ENCODE assay signal across 17 cellular contexts in genomic region chr1:59541161-59541560, GRCh38.
DNase-seq lines count a peak whose midpoint lies in the region; ATAC-seq and TF ChIP-seq lines count a peak whose summit lies in the region.
"Had no signal": no experiment of that assay in that cellular context is flagged by ENCODE, and none has a peak within 500 bp of the region (broad histone marks: within the 10 kb centered on the region; RNA-seq: fewer than 3 reads in every experiment).

No MANE protein-coding gene starts in this region.

- H3K27me3 ChIP-seq in body of pancreas: no peaks in the 10 kb centered on the region
- H3K27me3 ChIP-seq in psoas muscle (ENCODE audit: insufficient read depth in 3 of 3, low read length in 2 of 3): no peaks in the 10 kb centered on the region
- no peaks in the 10 kb centered on the region for H3K27me3 ChIP-seq in Caco-2 (replicated peaks; ENCODE audit: control insufficient read depth, insufficient read depth, low read length)
- H3K27me3 ChIP-seq: Peyer's patch had no signal

- ATAC-seq in body of pancreas (no peak), psoas muscle (no peak)

- H3K36me3 ChIP-seq in body of pancreas (replicated peaks in 1 of 2; ENCODE audit: insufficient read depth in 1 of 2, low read depth in 2 of 2) (no peaks in the 10 kb centered on the region), psoas muscle (ENCODE audit: insufficient read depth in 1 of 2, low read depth in 1 of 2) (no peaks in the 10 kb centered on the region), Caco-2 (ENCODE audit: control insufficient read depth, insufficient read depth, low read length) (no peaks in the 10 kb centered on the region)
- H3K36me3 ChIP-seq: Peyer's patch had no signal

- intact Hi-C loops in body of pancreas (cut with DNase I): no loop called here
- intact Hi-C loops in psoas muscle (cut with DNase I): loop anchor here in 1 of 2 donors (10.0 kb wide), 1 partner anchor 54 kb away; no protein-coding TSS in a partner anchor
- intact Hi-C loops in Caco-2 (cut with micrococcal nuclease; ENCODE audit: unreplicated experiment): no loop called here

- H3K4me3 Mint-ChIP-seq in Caco-2 (ENCODE audit: unreplicated experiment): no peak overlapping the region
- H3K4me3 Mint-ChIP-seq: CD14-positive monocyte had no signal

- peak; percentile 26 for DNase-seq in DMS 273 (lab: John Stamatoyannopoulos, UW; ENCODE audit: unreplicated experiment)
- no peak for DNase-seq in DMS 273 treated with DMSO at 0.1 percent for 48 hours (lab: John Stamatoyannopoulos, UW)
- DNase-seq in NCI-H2029 (lab: John Stamatoyannopoulos, UW): peak; percentile 33
- no peak for DNase-seq in body of pancreas
- no peak for DNase-seq in psoas muscle
- no peak for DNase-seq in SIG-M5 treated with dmso at 0.1 percent for 504 hours (lab: John Stamatoyannopoulos, UW; ENCODE audit: unreplicated experiment)
- DNase-seq in Caco-2: no peak
- DNase-seq in GM19238 (ENCODE audit: insufficient read length, low spot score): no peak
- DNase-seq: GDM1; NCI-H1436; NCI-H1930; NCI-H2227 treated with DMSO at 0.1 percent for 48 hours; NCI-H526 treated with DMSO at 0.1 percent for 48 hours; NK-92 treated with Interleukin-12 subunit alpha and Interleukin-12 subunit beta, amount 100 ng/mL, for 24 hours; Peyer's patch had no signal

- H3K4me3 ChIP-seq in body of pancreas (no peak overlapping the region), psoas muscle (no peak overlapping the region), Caco-2 (ENCODE audit: low read depth, low read length) (no peak overlapping the region)
- H3K4me3 ChIP-seq: Peyer's patch had no signal

- no peak overlapping the region for H3K27ac Mint-ChIP-seq in Caco-2 (ENCODE audit: unreplicated experiment)
- H3K27ac Mint-ChIP-seq: CD14-positive monocyte had no signal

- 95 to 97% methylated on average over 2 of the region's 2 CpGs for WGBS in body of pancreas, 2 donors
- WGBS in psoas muscle, 3 donors: 36 to 62% (median 54%) methylated on average over 2 of the region's 2 CpGs

- H3K27ac ChIP-seq in body of pancreas (peak overlapping the region in 3 of 4 donors; percentile 77 to 83 (median 82)), psoas muscle (peak overlapping the region; percentile 64)
- H3K27ac ChIP-seq: 22Rv1, Peyer's patch had no signal

- H3K27me3 Mint-ChIP-seq in Caco-2 (ENCODE audit: insufficient read depth, unreplicated experiment): no peaks in the 10 kb centered on the region

- TF ChIP-seq CTCF in body of pancreas (IDR thresholded peaks at IDR 0.05) (no peak), psoas muscle (IDR thresholded peaks at IDR 0.05) (no peak), Caco-2 (IDR thresholded peaks at IDR 0.05; ENCODE audit: insufficient read depth in 1 of 2, low read depth in 1 of 2, low read length in 1 of 2, severe bottlenecking in 1 of 2, unreplicated experiment in 1 of 2) (no peak)

- no peak for TF ChIP-seq POLR2A in body of pancreas (IDR thresholded peaks at IDR 0.05)

- H3K4me1 Mint-ChIP-seq in Caco-2 (ENCODE audit: low read depth, unreplicated experiment): no peaks in the 10 kb centered on the region

- CTCF ChIA-PET in Caco-2 (lab: Charles Lee): no interaction called here

- POLR2A ChIA-PET in Caco-2 (lab: Charles Lee): no interaction called here

- no peaks in the 10 kb centered on the region for H3K9me3 Mint-ChIP-seq in Caco-2 (ENCODE audit: unreplicated experiment)

- H3K9me3 ChIP-seq in body of pancreas (no peaks in the 10 kb centered on the region), psoas muscle (no peaks in the 10 kb centered on the region), Caco-2 (no peaks in the 10 kb centered on the region)
- H3K9me3 ChIP-seq: Peyer's patch had no signal

- H3K36me3 Mint-ChIP-seq in Caco-2 (ENCODE audit: insufficient read depth, unreplicated experiment): no peaks in the 10 kb centered on the region
- H3K36me3 Mint-ChIP-seq: CD14-positive monocyte had no signal

- no TSS peak for BruUV-seq in Caco-2 (replicated peaks; lab: Mats Ljungman, UMichigan)

- H3K4me1 ChIP-seq in body of pancreas (peaks cover 63% of the 10 kb centered on the region), psoas muscle (peaks cover 46% of the 10 kb centered on the region), Caco-2 (no peaks in the 10 kb centered on the region)
- H3K4me1 ChIP-seq: Peyer's patch had no signal

Comparison
In these comparisons a context has a peak if more than half of its experiments do, and no peak if none do; other contexts are left out.
1. DNase-seq: peak in DMS 273 (single experiment) and NCI-H2029 (single experiment); none in DMS 273 treated with DMSO at 0.1 percent for 48 hours (single experiment), body of pancreas (0 of 4), psoas muscle (0 of 2), SIG-M5 treated with dmso at 0.1 percent for 504 hours (single experiment), Caco-2 (0 of 2) and GM19238 (single experiment).